9 cellular contexts compared by ENCODE assay signal in genomic region chr12:56839489-56840442, GRCh38.
A peak's percentile ranks its signal among the peaks of the same experiment; 100 is the strongest.
DNase-seq lines count a peak whose midpoint lies in the region; TF ChIP-seq lines count a peak whose summit lies in the region.
"Had no signal": no experiment of that assay in that cellular context is flagged by ENCODE, and none has a peak within 500 bp of the region (broad histone marks: within the 10 kb centered on the region; RNA-seq: fewer than 3 reads in every experiment).

No MANE protein-coding gene starts in this region.

- H3K4ac ChIP-seq in H9 (ENCODE audit: low read depth, low read length) (no peak overlapping the region), mesenchymal stem cell (ENCODE audit: low read depth in 1 of 2, low read length in 2 of 2) (no peak overlapping the region)

- no peak overlapping the region for H3K27ac Mint-ChIP-seq in H9
- H3K27ac Mint-ChIP-seq: immature natural killer cell had no signal

- no peak overlapping the region for H2AK5ac ChIP-seq in H9 (ENCODE audit: insufficient read length, low read length)
- no peak overlapping the region for H2AK5ac ChIP-seq in mesenchymal stem cell (ENCODE audit: low read length, severe bottlenecking)

- TF ChIP-seq CTCF in H9 (conservative IDR thresholded peaks at IDR 0.05) (peak; percentile 84), transverse colon (IDR thresholded peaks at IDR 0.05) (peak in 3 of 5 experiments; percentile 37 to 53 (median 46))

- H3K23ac ChIP-seq in H9 (ENCODE audit: insufficient read length, low read depth, low read length) (no peak overlapping the region), mesenchymal stem cell (ENCODE audit: low read length in 2 of 2) (no peak overlapping the region)

- no peak overlapping the region for H3K4me2 ChIP-seq in H9 (ENCODE audit: insufficient read depth, insufficient read length, low read length)
- no peak overlapping the region for H3K4me2 ChIP-seq in mesenchymal stem cell (ENCODE audit: low read length, poor library complexity, severe bottlenecking)

- H3K27me3 ChIP-seq in H9 (ENCODE audit: insufficient read depth, low read length) (no peaks in the 10 kb centered on the region), SJCRH30 (no peaks in the 10 kb centered on the region), mesenchymal stem cell (ENCODE audit: control insufficient read depth in 1 of 2, insufficient read depth in 1 of 2, low read length in 2 of 2) (no peaks in the 10 kb centered on the region), transverse colon (no peaks in the 10 kb centered on the region)

- no peaks in the 10 kb centered on the region; a peak in 1 of 5 replicates for H3K9me3 Mint-ChIP-seq in H9
- H3K9me3 Mint-ChIP-seq: immature natural killer cell had no signal

- H4K91ac ChIP-seq in H9 (ENCODE audit: insufficient read length, low read depth, low read length): no peak overlapping the region
- no peak overlapping the region for H4K91ac ChIP-seq in mesenchymal stem cell (ENCODE audit: low read length)

- DNase-seq in CD1c-positive myeloid dendritic cell (ENCODE audit: extremely low spot score): peak; percentile 66
- peak; percentile 83 for DNase-seq in H9
- peak; percentile 50 to 60 for DNase-seq in SJCRH30
- peak; percentile 58 for DNase-seq in dermis blood vessel endothelial cell
- peak; percentile 60 for DNase-seq in mesenchymal stem cell
- peak; percentile 47 for DNase-seq in transverse colon
- DNase-seq in NCI-H510A (lab: John Stamatoyannopoulos, UW): no peak
- DNase-seq in cerebellum (ENCODE audit: low spot score): no peak

- TF ChIP-seq POLR2A in transverse colon (IDR thresholded peaks at IDR 0.05): no peak

- no peak overlapping the region for H3K56ac ChIP-seq in H9 (ENCODE audit: insufficient read length, low read depth, low read length)

- H3K9ac ChIP-seq in H9 (ENCODE audit: extremely low read depth, insufficient read length, low read length) (no peak overlapping the region), mesenchymal stem cell (ENCODE audit: low read length) (no peak overlapping the region)

- H3K14ac ChIP-seq in H9 (ENCODE audit: insufficient read depth, low read length): no peak overlapping the region
- H3K14ac ChIP-seq in mesenchymal stem cell (ENCODE audit: low read length in 2 of 2): no peak overlapping the region

- H2BK15ac ChIP-seq in H9 (ENCODE audit: low read depth, low read length): no peak overlapping the region
- no peak overlapping the region for H2BK15ac ChIP-seq in mesenchymal stem cell (ENCODE audit: low read depth, poor library complexity, severe bottlenecking)

- H3K4me3 ChIP-seq in SJCRH30: no peak overlapping the region
- H3K4me3 ChIP-seq in mesenchymal stem cell (ENCODE audit: insufficient read depth in 1 of 2, low read depth in 1 of 2, low read length in 2 of 2): no peak overlapping the region
- H3K4me3 ChIP-seq in transverse colon: no peak overlapping the region

- intact Hi-C loops in transverse colon (cut with DNase I; ENCODE audit: low total_unique reads): no loop called here

- H2BK12ac ChIP-seq in H9 (ENCODE audit: insufficient read length, low read depth, low read length) (no peak overlapping the region), mesenchymal stem cell (ENCODE audit: low read length in 2 of 2) (no peak overlapping the region)

- H4K20me1 ChIP-seq in H9 (ENCODE audit: control insufficient read depth, insufficient read depth, insufficient read length): no peaks in the 10 kb centered on the region

- no peaks in the 10 kb centered on the region for H3K79me1 ChIP-seq in H9 (ENCODE audit: insufficient read depth, low read depth, low read length, poor library complexity, severe bottlenecking)
- H3K79me1 ChIP-seq in mesenchymal stem cell (replicated peaks; ENCODE audit: low read length, poor library complexity, severe bottlenecking): no peaks in the 10 kb centered on the region

- no peaks in the 10 kb centered on the region for H3K79me2 ChIP-seq in H9 (ENCODE audit: insufficient read depth, low read length)

- no peak overlapping the region for H4K5ac ChIP-seq in H9 (ENCODE audit: insufficient read length, low read depth, low read length)

- no peaks in the 10 kb centered on the region for H3K36me3 ChIP-seq in SJCRH30
- no peaks in the 10 kb centered on the region for H3K36me3 ChIP-seq in mesenchymal stem cell (ENCODE audit: control insufficient read depth in 1 of 2, insufficient read depth in 2 of 2, low read depth in 1 of 2, low read length in 2 of 2)
- no peaks in the 10 kb centered on the region for H3K36me3 ChIP-seq in transverse colon

- H3K4me3 Mint-ChIP-seq in H9: no peak overlapping the region
- H3K4me3 Mint-ChIP-seq: immature natural killer cell had no signal

- H4K8ac ChIP-seq in H9 (replicated peaks; ENCODE audit: insufficient read length, low read depth, low read length): no peak overlapping the region
- H4K8ac ChIP-seq in mesenchymal stem cell (ENCODE audit: low read length): no peak overlapping the region

- TF ChIP-seq EP300 in transverse colon (IDR thresholded peaks at IDR 0.05; ENCODE audit: low read depth): no peak

- no peaks in the 10 kb centered on the region for H3K23me2 ChIP-seq in H9 (ENCODE audit: insufficient read length, low read depth, low read length, poor library complexity, severe bottlenecking)

- H3K27ac ChIP-seq in H9 (ENCODE audit: insufficient read length, low read depth, low read length) (no peak overlapping the region), SJCRH30 (no peak overlapping the region), mesenchymal stem cell (ENCODE audit: low read length, poor library complexity, severe bottlenecking) (no peak overlapping the region), transverse colon (no peak overlapping the region)

- no peaks in the 10 kb centered on the region for H3K36me3 Mint-ChIP-seq in H9 (ENCODE audit: insufficient read depth in 1 of 3, low read depth in 3 of 3)
- H3K36me3 Mint-ChIP-seq: immature natural killer cell had no signal

- no CpG with 5 or more reads among the region's 2 CpGs for WGBS in H9 (ENCODE audit: extremely low coverage, insufficient read length, low lambda C conversion rate)
- WGBS in mesenchymal stem cell: 27% methylated on average over 1 of the region's 2 CpGs
- 37% methylated on average over 2 of the region's 2 CpGs; no CpG with 5 or more reads in 1 of the 2 donors for WGBS in transverse colon (ENCODE audit: low coverage in 1 of 2), 2 donors

- H2AFZ ChIP-seq in H9 (ENCODE audit: low read length) (peak overlapping the region; percentile 93), mesenchymal stem cell (ENCODE audit: low read depth, low read length) (no peak overlapping the region)

- H3K18ac ChIP-seq in H9 (ENCODE audit: insufficient read length, low read depth, low read length) (no peak overlapping the region), mesenchymal stem cell (ENCODE audit: low read depth in 1 of 2, low read length in 2 of 2) (no peak overlapping the region)

- H3K27me3 Mint-ChIP-seq in H9 (ENCODE audit: low read depth): peaks cover 2% of the 10 kb centered on the region; the same call in 1 of the 2 replicates

- 0 out of 4 replicates have a peak, but pooled peaks cover 0 to 4% of the 10 kb centered on the region in 2 experiments for H3K4me1 Mint-ChIP-seq in H9

- in situ Hi-C loops in transverse colon (cut with MboI; ENCODE audit: low pct_ligation_motif_present in 1 of 4, low pct_unique_long_range_greater_than_20kb in 1 of 4, low sequenced_read_pairs in 3 of 4): loop anchor here in 1 of 4 donors (10.0 kb wide), 1 partner anchor 145 kb away; no protein-coding TSS in a partner anchor

- H2BK120ac ChIP-seq in H9 (ENCODE audit: low read depth, low read length, poor library complexity, severe bottlenecking): no peak overlapping the region
- no peak overlapping the region for H2BK120ac ChIP-seq in mesenchymal stem cell (ENCODE audit: low read depth, low read length)

- no peak overlapping the region for H3T11ph ChIP-seq in H9 (ENCODE audit: low read length)

- H3K4me1 ChIP-seq in H9 (ENCODE audit: insufficient read depth, low read length) (no peaks in the 10 kb centered on the region), SJCRH30 (peaks cover 13% of the 10 kb centered on the region), mesenchymal stem cell (ENCODE audit: control insufficient read depth, insufficient read depth, low read depth, low read length) (peaks cover 18% of the 10 kb centered on the region), transverse colon (no peaks in the 10 kb centered on the region)

- no peaks in the 10 kb centered on the region for H3K9me3 ChIP-seq in H9 (ENCODE audit: control insufficient read depth, low read depth, low read length)
- H3K9me3 ChIP-seq in SJCRH30 (replicated peaks): no peaks in the 10 kb centered on the region
- H3K9me3 ChIP-seq in mesenchymal stem cell (ENCODE audit: control insufficient read depth, low read length): no peaks in the 10 kb centered on the region
- no peaks in the 10 kb centered on the region for H3K9me3 ChIP-seq in transverse colon

- H2BK20ac ChIP-seq in H9 (ENCODE audit: low read depth, low read length, poor library complexity, severe bottlenecking): no peak overlapping the region

- H2BK5ac ChIP-seq in H9 (ENCODE audit: insufficient read length, low read length): no peak overlapping the region
- H2BK5ac ChIP-seq in mesenchymal stem cell (ENCODE audit: low read depth, low read length, poor library complexity, severe bottlenecking): no peak overlapping the region

Comparison
In these comparisons a context has a peak if more than half of its experiments do, and no peak if none do; other contexts are left out.
1. DNase-seq: peak in CD1c-positive myeloid dendritic cell (single experiment), H9 (single experiment), SJCRH30 (2 of 2), dermis blood vessel endothelial cell (single experiment), mesenchymal stem cell (single experiment) and transverse colon (single experiment); none in NCI-H510A (single experiment) and cerebellum (single experiment).